In genomic region chr17:75558666-75559530, GRCh38 we compare ENCODE assay signal across 19 cellular contexts. TPM values are rescaled to one million over a fixed set of nuclear protein-coding genes. Genes with fewer than 3 reads are reported as not detected.
A peak's percentile ranks its signal among the peaks of the same experiment; 100 is the strongest.
DNase-seq lines count a peak whose midpoint lies in the region; ATAC-seq and TF ChIP-seq lines count a peak whose summit lies in the region.
"Had no signal": no experiment of that assay in that cellular context is flagged by ENCODE, and none has a peak within 500 bp of the region (broad histone marks: within the 10 kb centered on the region; RNA-seq: fewer than 3 reads in every experiment).

No MANE protein-coding gene starts in this region.

- peaks cover 17% of the 10 kb centered on the region for H3K4me1 Mint-ChIP-seq in progenitor cell of endocrine pancreas (ENCODE audit: low read depth)

- H3K9me3 Mint-ChIP-seq in progenitor cell of endocrine pancreas (ENCODE audit: low read depth), result no peaks in the 10 kb centered on the region
- H3K9me3 Mint-ChIP-seq: activated CD4-positive, alpha-beta memory T cell treated with anti-CD3 and anti-CD28 coated beads for 36 hours; activated naive CD4-positive, alpha-beta T cell treated with anti-CD3 and anti-CD28 coated beads for 36 hours had no signal

- H3K36me3 Mint-ChIP-seq in progenitor cell of endocrine pancreas (ENCODE audit: insufficient read depth), result peaks cover 8% of the 10 kb centered on the region
- H3K36me3 Mint-ChIP-seq: activated CD4-positive, alpha-beta memory T cell treated with anti-CD3 and anti-CD28 coated beads for 36 hours had no signal

- H3K27ac ChIP-seq in dorsolateral prefrontal cortex (peak overlapping the region in 52 of 59 donors; percentile 1 to 96 (median 90)), esophagus squamous epithelium (no peak overlapping the region)
- H3K27ac ChIP-seq: coronary artery, thoracic aorta had no signal

- TF ChIP-seq CTCF in dorsolateral prefrontal cortex (IDR thresholded peaks at IDR 0.05 in 54 of 56, conservative IDR thresholded peaks at IDR 0.05 in 2 of 56; ENCODE audit: low read depth in 1 of 56, partially characterized antibody in 56 of 56) (no peak), progenitor cell of endocrine pancreas (IDR thresholded peaks at IDR 0.05; ENCODE audit: unreplicated experiment) (no peak), esophagus squamous epithelium (IDR thresholded peaks at IDR 0.05) (no peak)

- H3K4me3 Mint-ChIP-seq in progenitor cell of endocrine pancreas (ENCODE audit: low read depth), result peak overlapping the region; percentile 16
- H3K4me3 Mint-ChIP-seq: activated CD4-positive, alpha-beta memory T cell treated with anti-CD3 and anti-CD28 coated beads for 36 hours; activated naive CD4-positive, alpha-beta T cell treated with anti-CD3 and anti-CD28 coated beads for 36 hours had no signal

- H3K4me3 ChIP-seq in dorsolateral prefrontal cortex (no peak overlapping the region), esophagus squamous epithelium (no peak overlapping the region)
- H3K4me3 ChIP-seq: BLaER1 treated with 17β-estradiol and CSF1 and Interleukin-3, amounts not matched to agents 10 nM and 100 nM; coronary artery; GM12878; hepatocyte; thoracic aorta had no signal

- DNase-seq in DMS 273 (lab: John Stamatoyannopoulos, UW; ENCODE audit: unreplicated experiment), result peak; percentile 32
- DNase-seq in DMS 273 treated with DMSO at 0.1 percent for 48 hours (lab: John Stamatoyannopoulos, UW), result no peak
- DNase-seq in dorsolateral prefrontal cortex, result peak in 1 of 10 donors; percentile 57
- DNase-seq in progenitor cell of endocrine pancreas (ENCODE audit: low spot score, unreplicated experiment), result no peak
- DNase-seq in esophagus squamous epithelium (lab: John Stamatoyannopoulos, UW), result no peak
- DNase-seq: 8988T; activated CD4-positive, alpha-beta memory T cell treated with anti-CD3 and anti-CD28 coated beads for 36 hours; activated naive CD4-positive, alpha-beta T cell treated with anti-CD3 and anti-CD28 coated beads for 36 hours; activated T-cell treated with anti-CD3 and anti-CD28 coated beads, Interleukin-2, amount 50 U/mL, for 1 hour; GF-D8; islet precursor cell; NCI-H1105 treated with DMSO at 0.1 percent for 48 hours; NCI-H524 had no signal

- WGBS in esophagus squamous epithelium, 2 donors, result 86 to 95% methylated on average over 12 to 19 of the region's 38 CpGs

- no peaks in the 10 kb centered on the region for H3K27me3 Mint-ChIP-seq in progenitor cell of endocrine pancreas
- H3K27me3 Mint-ChIP-seq: activated CD4-positive, alpha-beta memory T cell treated with anti-CD3 and anti-CD28 coated beads for 36 hours had no signal

- H3K27ac Mint-ChIP-seq in progenitor cell of endocrine pancreas, result no peak overlapping the region
- H3K27ac Mint-ChIP-seq: activated CD4-positive, alpha-beta memory T cell treated with anti-CD3 and anti-CD28 coated beads for 36 hours; activated naive CD4-positive, alpha-beta T cell treated with anti-CD3 and anti-CD28 coated beads for 36 hours had no signal

- intact Hi-C loops in dorsolateral prefrontal cortex (cut with DNase I), result no loop called here
- intact Hi-C loops in esophagus squamous epithelium (cut with DNase I), result no loop called here

- TF ChIP-seq POLR2A in esophagus squamous epithelium (IDR thresholded peaks at IDR 0.05), result no peak

- H3K27me3 ChIP-seq in dorsolateral prefrontal cortex, result no peaks in the 10 kb centered on the region
- no peaks in the 10 kb centered on the region for H3K27me3 ChIP-seq in esophagus squamous epithelium
- H3K27me3 ChIP-seq: BLaER1 treated with 17β-estradiol and CSF1 and Interleukin-3, amounts not matched to agents 10 nM and 100 nM; hepatocyte had no signal

- no peak for ATAC-seq in HG02981 (IDR thresholded peaks at IDR 0.05; ENCODE audit: unreplicated experiment)
- ATAC-seq: GM12878 had no signal

- H3K9me3 ChIP-seq in esophagus squamous epithelium, result no peaks in the 10 kb centered on the region
- H3K9me3 ChIP-seq: BLaER1 treated with 17β-estradiol and CSF1 and Interleukin-3, amounts not matched to agents 10 nM and 100 nM; thoracic aorta had no signal

- H3K36me3 ChIP-seq in esophagus squamous epithelium, result peaks cover 4 to 62% (median 12%) of the 10 kb centered on the region in 3 donors

- peaks cover 0 to 10% (median 0%) of the 10 kb centered on the region in 3 donors for H3K4me1 ChIP-seq in esophagus squamous epithelium

RNA-seq across cellular contexts. Expression of gene MYO15B, which starts 28.7 kb away (rescaled TPM):
- total RNA-seq in dorsolateral prefrontal cortex (100 to 1,000 TPM in 71 of 120 experiments, 10 to 100 TPM in 49; 51.8 to 266 (median 108) TPM), progenitor cell of endocrine pancreas (336 and 337 TPM in 2 replicates), esophagus squamous epithelium (10 to 100 TPM in 2 of 4 donors, 1 to 10 TPM in 2; 6.3 to 60.7 (median 10.4) TPM)

RNA-seq across cellular contexts. Expression of gene LLGL2, which starts 33.4 kb away (rescaled TPM):
- total RNA-seq in dorsolateral prefrontal cortex, result 10 to 100 TPM in 65 of 120 experiments, 1 to 10 TPM in 55; 3.2 to 31.5 (median 10.6) TPM
- total RNA-seq in progenitor cell of endocrine pancreas, result 232 and 235 TPM in 2 replicates
- total RNA-seq in esophagus squamous epithelium, result 100 to 1,000 TPM in 1 of 4 donors, 10 to 100 TPM in 3; 40.0 to 101 (median 67.3) TPM

RNA-seq across cellular contexts. Expression of gene TSEN54, which starts 42.6 kb away (rescaled TPM):
- total RNA-seq in dorsolateral prefrontal cortex (10 to 100 TPM; 14.4 to 45.4 (median 27.2) TPM), progenitor cell of endocrine pancreas (56.0 and 56.4 TPM in 2 replicates), esophagus squamous epithelium (10 to 100 TPM; 18.3 to 33.2 (median 23.1) TPM)

RNA-seq across cellular contexts. Expression of gene CASKIN2, which starts 43.6 kb away (rescaled TPM):
- total RNA-seq in dorsolateral prefrontal cortex (10 to 100 TPM; 23.3 to 80.3 (median 41.6) TPM), progenitor cell of endocrine pancreas (47.6 and 50.6 TPM in 2 replicates), esophagus squamous epithelium (10 to 100 TPM in 3 of 4 donors, 1 to 10 TPM in 1; 9.5 to 12.2 (median 10.4) TPM)

Comparison
In these comparisons a context has a peak if more than half of its experiments do, and no peak if none do; other contexts are left out.
1. H3K27ac ChIP-seq: peak in dorsolateral prefrontal cortex (52 of 59); none in esophagus squamous epithelium (0 of 4).